In genomic region chr16:46693598-46693997, GRCh38 we compare ENCODE assay signal across 12 cellular contexts. TPM values are rescaled to one million over a fixed set of nuclear protein-coding genes. Genes with fewer than 3 reads are reported as not detected.
"Had no signal": no experiment of that assay in that cellular context is flagged by ENCODE, and none has a peak within 500 bp of the region (broad histone marks: within the 10 kb centered on the region; RNA-seq: fewer than 3 reads in every experiment).

No MANE protein-coding gene starts in this region.

- H3K4me3 Mint-ChIP-seq: dendritic cell treated with granulocyte-macrophage colony-stimulating factor and Interleukin-4, amounts not matched to agents 40 ng/mL and 50 ng/mL, for 4 days; naive thymus-derived CD8-positive, alpha-beta T cell; type B pancreatic cell had no signal

- H3K36me3 ChIP-seq: ovary had no signal

- H3K9me3 ChIP-seq: heart right ventricle, ovary had no signal

- H3K27me3 ChIP-seq: heart right ventricle, ovary had no signal

- H3K4me2 ChIP-seq: smooth muscle cell had no signal

- H3K27me3 Mint-ChIP-seq: dendritic cell treated with granulocyte-macrophage colony-stimulating factor and Interleukin-4, amounts not matched to agents 40 ng/mL and 50 ng/mL, for 4 days; naive thymus-derived CD8-positive, alpha-beta T cell; type B pancreatic cell had no signal

- H3K4me3 ChIP-seq: heart right ventricle, ovary, smooth muscle cell had no signal

- ATAC-seq: heart right ventricle; naive thymus-derived CD8-positive, alpha-beta T cell; right cardiac atrium had no signal

- H3K9me3 Mint-ChIP-seq: dendritic cell treated with granulocyte-macrophage colony-stimulating factor and Interleukin-4, amounts not matched to agents 40 ng/mL and 50 ng/mL, for 4 days; naive thymus-derived CD8-positive, alpha-beta T cell; type B pancreatic cell had no signal

- H3K27ac Mint-ChIP-seq: dendritic cell treated with granulocyte-macrophage colony-stimulating factor and Interleukin-4, amounts not matched to agents 40 ng/mL and 50 ng/mL, for 4 days; naive thymus-derived CD8-positive, alpha-beta T cell; type B pancreatic cell had no signal

- H3K27ac ChIP-seq: heart right ventricle, ovary had no signal

- DNase-seq: heart right ventricle; hypothalamus; kidney glomerular epithelial cell; naive thymus-derived CD8-positive, alpha-beta T cell; nucleus accumbens; ovary; right cardiac atrium; stimulated activated CD4-positive, alpha-beta T cell treated with anti-CD3 and anti-CD28 coated beads, Interleukin-2, amount 100 ng/mL, for 48 hours; stimulated activated naive CD4-positive, alpha-beta T cell treated with Interleukin-2 at 50 U/mL for 16 hours had no signal

RNA-seq across cellular contexts. Expression of gene MYLK3, which starts 54.5 kb away (rescaled TPM):
- polyA plus RNA-seq: naive thymus-derived CD8-positive, alpha-beta T cell had no signal
